Comparison of ENCODE assay signal across 9 cellular contexts in genomic region chr10:31749981-31750850, GRCh38.
DNase-seq lines count a peak whose midpoint lies in the region; ATAC-seq and TF ChIP-seq lines count a peak whose summit lies in the region.
"Had no signal": no experiment of that assay in that cellular context is flagged by ENCODE, and none has a peak within 500 bp of the region (broad histone marks: within the 10 kb centered on the region; RNA-seq: fewer than 3 reads in every experiment).

No MANE protein-coding gene starts in this region.

- H3K9me3 ChIP-seq in SJSA1 (replicated peaks) = no peaks in the 10 kb centered on the region
- H3K9me3 ChIP-seq in right cardiac atrium (ENCODE audit: control insufficient read depth, low read length) = no peaks in the 10 kb centered on the region
- H3K9me3 ChIP-seq in OCI-LY7 (ENCODE audit: low read length) = no peaks in the 10 kb centered on the region

- POLR2A ChIA-PET in OCI-LY7 (lab: Charles Lee) = interaction anchor here (0.8 kb wide), 1 partner anchor 296 kb away, joined by 3 read pairs; no protein-coding TSS in a partner anchor

- WGBS in right cardiac atrium = 32% methylated on average over 28 of the region's 28 CpGs

- no peak overlapping the region for H3K4me2 ChIP-seq in OCI-LY7 (ENCODE audit: low read length)

- H3K9me2 ChIP-seq in OCI-LY7 (ENCODE audit: insufficient read depth, low read length) = no peaks in the 10 kb centered on the region

- no peak for TF ChIP-seq CTCF in OCI-LY7 (conservative IDR thresholded peaks at IDR 0.05; ENCODE audit: low read length)

- H3K27ac ChIP-seq in SJSA1 (peak overlapping the region; percentile 38), right cardiac atrium (ENCODE audit: low read length) (no peak overlapping the region), skin epidermis (peak overlapping the region in 19 of 21 experiments; percentile 11 to 84 (median 66)), OCI-LY7 (ENCODE audit: low read depth, low read length, poor library complexity, severe bottlenecking) (no peak overlapping the region)

- H3K27me3 ChIP-seq in SJSA1 (replicated peaks) (no peaks in the 10 kb centered on the region), right cardiac atrium (ENCODE audit: control insufficient read depth, insufficient read depth) (no peaks in the 10 kb centered on the region)

- H3K36me3 ChIP-seq in SJSA1 = no peaks in the 10 kb centered on the region
- H3K36me3 ChIP-seq in OCI-LY7 (ENCODE audit: insufficient read depth, low read length) = no peaks in the 10 kb centered on the region

- DNase-seq in NCI-H1092 treated with DMSO at 0.1 percent for 48 hours (lab: John Stamatoyannopoulos, UW) (peak; percentile 93), SJSA1 (ENCODE audit: low read depth in 1 of 2, low spot score in 2 of 2) (peak; percentile 46 to 62), right cardiac atrium (peak; percentile 60 to 81 (median 81)), GDM1 (lab: John Stamatoyannopoulos, UW) (no peak), OCI-LY7 (ENCODE audit: low spot score) (no peak), left lobe of liver (ENCODE audit: low spot score) (no peak)
- DNase-seq: activated T-cell treated with anti-CD3 and anti-CD28 coated beads for 4 hours had no signal

- ATAC-seq in right cardiac atrium (peak; percentile 50 to 51), HG03378 (IDR thresholded peaks at IDR 0.05; ENCODE audit: unreplicated experiment) (no peak), left lobe of liver (no peak)

- BruUV-seq in OCI-LY7 (replicated peaks; lab: Mats Ljungman, UMichigan) = no TSS peak

- no peaks in the 10 kb centered on the region for H3K79me2 ChIP-seq in OCI-LY7 (ENCODE audit: insufficient read depth, low read depth, low read length)

- peaks cover 44% of the 10 kb centered on the region for H3K4me1 ChIP-seq in SJSA1 (replicated peaks)
- H3K4me1 ChIP-seq in right cardiac atrium (ENCODE audit: control insufficient read depth, insufficient read depth, low read length) = peaks cover 17% of the 10 kb centered on the region
- H3K4me1 ChIP-seq in OCI-LY7 (ENCODE audit: insufficient read depth, low read length, poor library complexity, severe bottlenecking) = no peaks in the 10 kb centered on the region

- H3K4me3 ChIP-seq in SJSA1 (no peak overlapping the region), right cardiac atrium (ENCODE audit: low read length) (no peak overlapping the region), skin epidermis (no peak overlapping the region), OCI-LY7 (ENCODE audit: low read depth, low read length, poor library complexity, severe bottlenecking) (no peak overlapping the region)

- CTCF ChIA-PET in OCI-LY7 (lab: Charles Lee; ENCODE audit: unreplicated experiment) = no interaction called here

- H2AFZ ChIP-seq in OCI-LY7 (ENCODE audit: low read length) = no peak overlapping the region

- intact Hi-C loops in right cardiac atrium (cut with DNase I) (loop anchor here in 2 of 4 donors (5.0 to 10.0 kb wide), 2 partner anchors 43 to 145 kb away; no protein-coding TSS in a partner anchor), OCI-LY7 (cut with micrococcal nuclease; ENCODE audit: unreplicated experiment) (no loop called here)

- H4K20me1 ChIP-seq in OCI-LY7 (ENCODE audit: insufficient read depth, low read length) = no peaks in the 10 kb centered on the region

Comparison
In these comparisons a context has a peak if more than half of its experiments do, and no peak if none do; other contexts are left out.
1. DNase-seq: peak in NCI-H1092 treated with DMSO at 0.1 percent for 48 hours (single experiment), SJSA1 (2 of 2) and right cardiac atrium (3 of 3); none in GDM1 (single experiment), OCI-LY7 (single experiment) and left lobe of liver (single experiment).
2. H3K27ac ChIP-seq: peak in SJSA1 (single experiment) and skin epidermis (19 of 21); none in right cardiac atrium (single experiment) and OCI-LY7 (single experiment).
3. ATAC-seq: peak in right cardiac atrium (2 of 2); none in HG03378 (single experiment) and left lobe of liver (single experiment).